2 cellular contexts compared by ENCODE assay signal in the genomic region with DNA sequence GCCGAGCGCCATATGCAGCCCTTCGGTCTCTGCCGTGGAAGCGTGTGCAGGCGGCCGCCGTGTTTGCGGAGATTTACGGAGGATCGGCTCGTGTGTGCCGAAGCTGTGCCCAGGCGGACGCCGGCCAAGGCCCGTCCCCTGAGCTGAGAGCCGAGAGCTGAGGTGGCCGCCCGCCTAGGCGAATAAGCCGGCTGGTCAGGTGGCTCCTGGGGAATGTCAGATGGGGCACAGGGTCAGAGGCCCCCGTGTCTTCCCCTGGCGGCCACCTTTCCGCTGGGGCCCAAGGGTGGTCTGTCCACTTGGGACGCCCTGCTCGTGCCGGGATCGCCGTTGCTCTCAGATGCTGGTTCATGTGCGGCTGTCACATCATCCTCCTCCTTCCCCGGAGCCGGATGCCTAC.
TF ChIP-seq lines count a peak whose summit lies in the region.

No MANE protein-coding gene starts in this region.

TF ChIP-seq in H1, 55 proteins besides CTCF, POLR2A, EP300 and RAD21:
- TF ChIP-seq KDM1A (IDR thresholded peaks at IDR 0.05; ENCODE audit: borderline replicate concordance, low read length) (no peak), EZH2 (IDR thresholded peaks at IDR 0.05; ENCODE audit: low read depth, low read length, severe bottlenecking) (no peak), TBP (IDR thresholded peaks at IDR 0.05; ENCODE audit: low read depth, low read length) (no peak), SIX5 (IDR thresholded peaks at IDR 0.05; ENCODE audit: low read depth, low read length) (no peak), KDM4A (IDR thresholded peaks at IDR 0.05; ENCODE audit: low read depth, low read length, severe bottlenecking) (no peak), NRF1 (IDR thresholded peaks at IDR 0.05; ENCODE audit: low read depth, low read length) (no peak), BRCA1 (IDR thresholded peaks at IDR 0.05; ENCODE audit: low read depth, low read length) (no peak), JUN (IDR thresholded peaks at IDR 0.05; ENCODE audit: low read depth, low read length) (no peak), SP4 (IDR thresholded peaks at IDR 0.05; ENCODE audit: low read length) (no peak), SRF (IDR thresholded peaks at IDR 0.05; ENCODE audit: low read depth, low read length) (no peak), KDM5A (IDR thresholded peaks at IDR 0.05; ENCODE audit: low read length) (no peak), SAP30 (IDR thresholded peaks at IDR 0.05; ENCODE audit: insufficient read depth, insufficient replicate concordance, low read length) (no peak), NANOG (IDR thresholded peaks at IDR 0.05; ENCODE audit: insufficient read depth, low read depth, low read length, poor library complexity, severe bottlenecking) (no peak), CBX5 (IDR thresholded peaks at IDR 0.05; ENCODE audit: low read depth, low read length) (no peak), YY1 (IDR thresholded peaks at IDR 0.05; ENCODE audit: low read depth, low read length) (no peak)

TF ChIP-seq in HEK293T, 16 proteins besides CTCF, POLR2A, EP300 and RAD21 (continued from another document):
- no peak for TF ChIP-seq BHLHE40 (IDR thresholded peaks at IDR 0.05; ENCODE audit: borderline replicate concordance)
